23 cellular contexts compared by ENCODE assay signal in genomic region chr9:136429075-136429628, GRCh38.
"Had no signal": no experiment of that assay in that cellular context is flagged by ENCODE, and none has a peak within 500 bp of the region (broad histone marks: within the 10 kb centered on the region; RNA-seq: fewer than 3 reads in every experiment).

No MANE protein-coding gene starts in this region.

- H3K36me3 Mint-ChIP-seq: immature natural killer cell; natural killer cell treated with Interleukin-12 subunit alpha and Interleukin-12 subunit beta and Interleukin-15 and Interleukin-18, amount 100 ng/mL, for 72 hours had no signal

- H3K4me1 Mint-ChIP-seq: activated B cell treated with CpG ODN at 0.5 μM for 24 hours; activated CD4-positive, alpha-beta T cell treated with anti-CD3 and anti-CD28 coated beads for 36 hours; immature natural killer cell had no signal

- H3K27ac Mint-ChIP-seq: activated B cell treated with CpG ODN at 0.5 μM for 24 hours; activated CD4-positive, alpha-beta T cell treated with anti-CD3 and anti-CD28 coated beads for 36 hours; activated naive CD4-positive, alpha-beta T cell treated with anti-CD3 and anti-CD28 coated beads for 36 hours; activated T-cell treated with anti-CD3 and anti-CD28 coated beads, Interleukin-2, amount 50 U/mL, for 72 hours; immature natural killer cell; natural killer cell treated with Interleukin-12 subunit alpha and Interleukin-12 subunit beta and Interleukin-15 and Interleukin-18, amount 100 ng/mL, for 72 hours; stimulated activated naive B cell treated with anti-CD40 and anti-IgM and Interleukin-4, amounts not matched to agents 10 μg/mL and 1 μg/mL and 100 μg/mL, for 72 hours had no signal

- FAIRE-seq: small intestine, TTC549 had no signal

- ATAC-seq: activated CD4-positive, alpha-beta T cell treated with anti-CD3 and anti-CD28 coated beads for 36 hours; activated T-cell treated with anti-CD3 and anti-CD28 coated beads, Interleukin-2, amount 50 U/mL, for 72 hours; sciatic nerve; stimulated activated naive B cell treated with anti-CD40 and anti-IgM and Interleukin-4, amounts not matched to agents 10 μg/mL and 1 μg/mL and 100 μg/mL, for 72 hours had no signal

- H3K79me2 ChIP-seq: hepatocyte, parathyroid adenoma had no signal

- H3K9me3 ChIP-seq: uterus had no signal

- H3K4me3 Mint-ChIP-seq: activated B cell treated with CpG ODN at 0.5 μM for 24 hours; activated CD4-positive, alpha-beta T cell treated with anti-CD3 and anti-CD28 coated beads for 36 hours; activated naive CD4-positive, alpha-beta T cell treated with anti-CD3 and anti-CD28 coated beads for 36 hours; activated T-cell treated with anti-CD3 and anti-CD28 coated beads, Interleukin-2, amount 50 U/mL, for 72 hours; immature natural killer cell; natural killer cell treated with Interleukin-12 subunit alpha and Interleukin-12 subunit beta and Interleukin-15 and Interleukin-18, amount 100 ng/mL, for 72 hours; stimulated activated naive B cell treated with anti-CD40 and anti-IgM and Interleukin-4, amounts not matched to agents 10 μg/mL and 1 μg/mL and 100 μg/mL, for 72 hours had no signal

- H3K27me3 Mint-ChIP-seq: activated B cell treated with CpG ODN at 0.5 μM for 24 hours; activated CD4-positive, alpha-beta T cell treated with anti-CD3 and anti-CD28 coated beads for 36 hours; natural killer cell treated with Interleukin-12 subunit alpha and Interleukin-12 subunit beta and Interleukin-15 and Interleukin-18, amount 100 ng/mL, for 72 hours; stimulated activated naive B cell treated with anti-CD40 and anti-IgM and Interleukin-4, amounts not matched to agents 10 μg/mL and 1 μg/mL and 100 μg/mL, for 72 hours had no signal

- H3K4me2 ChIP-seq: hepatocyte had no signal

- H3K27ac ChIP-seq: cardiac muscle cell, hepatocyte, parathyroid adenoma, uterus had no signal

- H3K9me3 Mint-ChIP-seq: activated B cell treated with CpG ODN at 0.5 μM for 24 hours; activated naive CD4-positive, alpha-beta T cell treated with anti-CD3 and anti-CD28 coated beads for 36 hours; activated T-cell treated with anti-CD3 and anti-CD28 coated beads, Interleukin-2, amount 50 U/mL, for 72 hours; immature natural killer cell; natural killer cell treated with Interleukin-12 subunit alpha and Interleukin-12 subunit beta and Interleukin-15 and Interleukin-18, amount 100 ng/mL, for 72 hours; stimulated activated naive B cell treated with anti-CD40 and anti-IgM and Interleukin-4, amounts not matched to agents 10 μg/mL and 1 μg/mL and 100 μg/mL, for 72 hours had no signal

- H2AFZ ChIP-seq: hepatocyte, parathyroid adenoma had no signal

- DNase-seq: activated B cell treated with CpG ODN at 0.5 μM for 24 hours; activated CD4-positive, alpha-beta T cell treated with anti-CD3 and anti-CD28 coated beads for 36 hours; activated CD4-positive, alpha-beta T cell treated with anti-CD3 and anti-CD28 coated beads, Interleukin-2, amount 50 U/mL, for 4 hours; activated CD8-positive, alpha-beta memory T cell treated with anti-CD3 and anti-CD28 coated beads for 24 hours; activated CD8-positive, alpha-beta memory T cell treated with anti-CD3 and anti-CD28 coated beads, Interleukin-2, amount 50 U/mL, for 4 hours; activated effector memory CD4-positive, alpha-beta T cell treated with Interleukin-2 at 50 U/mL for 16 hours; activated naive CD4-positive, alpha-beta T cell treated with anti-CD3 and anti-CD28 coated beads for 36 hours; activated T-cell treated with anti-CD3 and anti-CD28 coated beads, Interleukin-2, amount 50 U/mL, for 72 hours; foreskin melanocyte; immature natural killer cell; nucleus accumbens; small intestine; stimulated activated CD4-positive, alpha-beta T cell treated with anti-CD3 and anti-CD28 coated beads, Interleukin-15, amount 100 ng/mL, for 24 hours; stimulated activated naive B cell treated with anti-CD40 and anti-IgM and Interleukin-4, amounts not matched to agents 10 μg/mL and 1 μg/mL and 100 μg/mL, for 72 hours; T-helper 1 cell; trophoblast cell; uterus had no signal

- H3K4me3 ChIP-seq: cardiac muscle cell, hepatocyte, uterus had no signal

- H3K36me3 ChIP-seq: uterus had no signal

- H3K4me1 ChIP-seq: parathyroid adenoma, uterus had no signal

- H3K9ac ChIP-seq: parathyroid adenoma had no signal

- H3K27me3 ChIP-seq: cardiac muscle cell, hepatocyte, uterus had no signal
